In the genomic region with DNA sequence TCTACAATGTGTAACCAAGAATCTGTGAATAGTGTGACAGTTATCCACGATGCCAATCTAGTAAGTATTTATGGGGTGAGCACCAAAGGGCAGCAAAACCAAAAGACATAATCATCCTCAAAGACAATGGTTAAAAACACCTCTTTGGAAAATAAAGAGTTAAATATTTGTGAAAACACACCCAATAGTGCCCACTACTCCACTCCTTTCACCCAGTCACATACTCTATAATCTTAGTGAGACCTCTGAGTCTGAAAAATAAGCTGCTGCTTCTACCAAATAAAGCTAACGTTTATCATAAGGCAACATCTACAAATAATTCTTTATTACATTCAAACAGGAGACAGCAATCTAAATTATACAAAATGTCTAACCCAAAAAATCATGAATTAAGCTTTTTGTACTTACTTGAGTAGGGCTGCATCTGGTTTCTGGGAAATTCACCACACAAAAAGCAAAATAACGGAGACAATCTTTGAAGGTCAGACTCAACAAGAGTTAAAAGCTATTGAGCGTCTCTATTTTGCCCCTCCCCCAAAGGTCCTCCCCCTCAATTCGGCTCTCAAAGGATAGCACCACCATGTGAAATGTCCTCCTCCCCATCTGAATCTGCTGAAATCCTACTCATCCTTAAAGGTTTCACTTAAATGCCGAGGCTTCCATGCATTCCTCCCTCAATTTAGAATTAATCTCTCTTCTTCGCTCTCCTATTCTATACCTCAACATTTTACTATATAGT, we compare ENCODE assay signal across 8 cellular contexts. TPM values are rescaled to one million over a fixed set of nuclear protein-coding genes. Genes with fewer than 3 reads are reported as not detected.
DNase-seq lines count a peak whose midpoint lies in the region; ATAC-seq and TF ChIP-seq lines count a peak whose summit lies in the region.

No MANE protein-coding gene starts in this region.

- ATAC-seq in activated T-cell treated with anti-CD3 and anti-CD28 coated beads, Interleukin-2, amount 50 U/mL, for 72 hours (replicated peaks in 1 of 2), result no peak

- H3K36me3 ChIP-seq in stomach (no peaks in the 10 kb centered on the region), testis (ENCODE audit: low read depth, missing control alignments) (no peaks in the 10 kb centered on the region)

- peak overlapping the region; percentile 73 to 86 for H3K4me3 Mint-ChIP-seq in activated T-cell treated with anti-CD3 and anti-CD28 coated beads, Interleukin-2, amount 50 U/mL, for 72 hours
- H3K4me3 Mint-ChIP-seq in activated naive CD8-positive, alpha-beta T cell treated with anti-CD3 and anti-CD28 coated beads for 36 hours, result peak overlapping the region; percentile 66

- TF ChIP-seq POLR2A in stomach (IDR thresholded peaks at IDR 0.05), result no peak
- no peak for TF ChIP-seq POLR2A in testis (IDR thresholded peaks at IDR 0.05)

- peak overlapping the region; percentile 89 to 99 (median 96) for H3K4me3 ChIP-seq in stomach
- H3K4me3 ChIP-seq in testis, result peak overlapping the region in 1 of 2 donors; percentile 97

- 19 to 25% (median 21%) methylated on average over 7 of the region's 7 CpGs for WGBS in stomach, 5 donors
- 10 to 14% methylated on average over 7 of the region's 7 CpGs for WGBS in testis, 2 donors

- H3K4me1 ChIP-seq in stomach (peaks cover 4 to 42% (median 27%) of the 10 kb centered on the region in 4 donors), testis (peaks cover 17% of the 10 kb centered on the region)

- peaks cover 6 to 9% of the 10 kb centered on the region in 2 donors for H3K9me3 Mint-ChIP-seq in activated T-cell treated with anti-CD3 and anti-CD28 coated beads, Interleukin-2, amount 50 U/mL, for 72 hours
- H3K9me3 Mint-ChIP-seq in activated naive CD8-positive, alpha-beta T cell treated with anti-CD3 and anti-CD28 coated beads for 36 hours, result peaks cover 16% of the 10 kb centered on the region

- H3K4me1 Mint-ChIP-seq in activated T-cell treated with anti-CD3 and anti-CD28 coated beads, Interleukin-2, amount 50 U/mL, for 72 hours (ENCODE audit: low read depth), result peaks cover 29% of the 10 kb centered on the region
- peaks cover 21% of the 10 kb centered on the region for H3K4me1 Mint-ChIP-seq in activated naive CD8-positive, alpha-beta T cell treated with anti-CD3 and anti-CD28 coated beads for 36 hours

- H3K27me3 Mint-ChIP-seq in activated T-cell treated with anti-CD3 and anti-CD28 coated beads, Interleukin-2, amount 50 U/mL, for 72 hours (ENCODE audit: low read depth), result peaks cover 38% of the 10 kb centered on the region
- peaks cover 41% of the 10 kb centered on the region for H3K27me3 Mint-ChIP-seq in activated naive CD8-positive, alpha-beta T cell treated with anti-CD3 and anti-CD28 coated beads for 36 hours

- H3K36me3 Mint-ChIP-seq in activated T-cell treated with anti-CD3 and anti-CD28 coated beads, Interleukin-2, amount 50 U/mL, for 72 hours (ENCODE audit: insufficient read depth in 2 of 2), result peaks cover 8 to 13% of the 10 kb centered on the region in 2 donors
- H3K36me3 Mint-ChIP-seq in activated naive CD8-positive, alpha-beta T cell treated with anti-CD3 and anti-CD28 coated beads for 36 hours, result peaks cover 2% of the 10 kb centered on the region

- H3K27ac Mint-ChIP-seq in activated T-cell treated with anti-CD3 and anti-CD28 coated beads, Interleukin-2, amount 50 U/mL, for 72 hours, result no peak overlapping the region
- no peak overlapping the region for H3K27ac Mint-ChIP-seq in activated naive CD8-positive, alpha-beta T cell treated with anti-CD3 and anti-CD28 coated beads for 36 hours

- H3K27ac ChIP-seq in stomach (peak overlapping the region in 3 of 5 donors; percentile 95 to 99 (median 97)), testis (peak overlapping the region in 1 of 2 donors; percentile 94)

- H3K27me3 ChIP-seq in stomach, result peaks cover 0 to 7% (median 0%) of the 10 kb centered on the region in 3 donors
- H3K27me3 ChIP-seq in testis, result no peaks in the 10 kb centered on the region

- DNase-seq in activated T-cell treated with anti-CD3 and anti-CD28 coated beads, Interleukin-2, amount 50 U/mL, for 72 hours, result no peak
- no peak for DNase-seq in activated T-cell treated with anti-CD3 and anti-CD28 coated beads, Interleukin-2, amount 50 U/mL, for 48 hours
- DNase-seq in activated naive CD8-positive, alpha-beta T cell treated with anti-CD3 and anti-CD28 coated beads for 36 hours, result no peak
- peak; percentile 57 for DNase-seq in iPS-NIHi7 (ENCODE audit: extremely low spot score)
- DNase-seq in stomach, result no peak
- DNase-seq in 8988T, result no peak
- DNase-seq in testis, result no peak
- DNase-seq in GM20000 (ENCODE audit: low spot score), result no peak

- intact Hi-C loops in stomach (cut with DNase I; ENCODE audit: low total_unique reads), result no loop called here
- intact Hi-C loops in testis (cut with DNase I; ENCODE audit: low total_unique reads), result no loop called here

- peaks cover 0 to 5% (median 0%) of the 10 kb centered on the region in 4 donors for H3K9me3 ChIP-seq in stomach
- no peaks in the 10 kb centered on the region for H3K9me3 ChIP-seq in testis

- no peak for TF ChIP-seq CTCF in stomach (IDR thresholded peaks at IDR 0.05)
- no peak for TF ChIP-seq CTCF in testis (IDR thresholded peaks at IDR 0.05)
- TF ChIP-seq CTCF in GM20000 (IDR thresholded peaks at IDR 0.05; ENCODE audit: extremely low read depth, missing control alignments), result no peak

- TF ChIP-seq EP300 in stomach (IDR thresholded peaks at IDR 0.05), result no peak

RNA-seq across cellular contexts. Expression of gene RAPH1, which starts 2.0 kb away (rescaled TPM):
- total RNA-seq in activated T-cell treated with anti-CD3 and anti-CD28 coated beads, Interleukin-2, amount 50 U/mL, for 72 hours, result 1 to 10 TPM; 3.7 to 6.0 TPM
- 1 to 10 TPM; 1.9 to 2.3 TPM for total RNA-seq in activated naive CD8-positive, alpha-beta T cell treated with anti-CD3 and anti-CD28 coated beads for 36 hours
- total RNA-seq in stomach, result 1,000 to 10,000 TPM in 1 of 5 donors, 100 to 1,000 TPM in 1, 10 to 100 TPM in 2, 1 to 10 TPM in 1; 4.7 to 1,062 (median 44.6) TPM
- polyA plus RNA-seq in stomach, result 1 to 10 TPM; 2.5 to 3.7 (median 3.5) TPM
- 10 to 100 TPM; 31.1 to 36.5 TPM for total RNA-seq in testis
- 22.1 TPM for polyA plus RNA-seq in testis (ENCODE audit: insufficient read depth, low read depth, low replicate concordance)
